In the genomic region with DNA sequence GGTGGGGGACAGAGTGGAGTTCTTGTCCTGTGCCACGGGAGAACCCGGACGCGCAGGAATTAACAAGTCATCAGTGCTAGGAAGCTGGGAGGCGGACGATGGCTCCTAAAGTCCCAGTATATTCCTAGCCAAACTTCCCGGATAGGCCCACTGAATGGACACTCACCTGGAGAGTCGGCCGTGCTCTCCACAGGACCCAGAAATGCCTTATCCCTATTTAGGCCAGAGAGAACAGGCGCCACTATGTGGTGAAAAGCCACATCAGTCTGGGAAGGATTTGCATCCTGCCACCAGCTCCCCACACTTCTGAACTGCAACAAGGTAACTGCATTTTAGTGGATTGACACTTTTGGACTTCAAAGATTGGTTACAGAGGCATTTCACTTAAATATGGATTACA, we compare ENCODE assay signal across 8 cellular contexts. TPM values are rescaled to one million over a fixed set of nuclear protein-coding genes. Genes with fewer than 3 reads are reported as not detected.
DNase-seq lines count a peak whose midpoint lies in the region; ATAC-seq lines count a peak whose summit lies in the region.

No MANE protein-coding gene starts in this region.

- H4K91ac ChIP-seq in mesenchymal stem cell (ENCODE audit: low read length) = no peak overlapping the region

- H3K4me1 Mint-ChIP-seq in activated T-cell treated with anti-CD3 and anti-CD28 coated beads, Interleukin-2, amount 50 U/mL, for 72 hours (ENCODE audit: low read depth) = peaks cover 8% of the 10 kb centered on the region

- no peak overlapping the region for H3K14ac ChIP-seq in mesenchymal stem cell (ENCODE audit: low read length in 2 of 2)

- peaks cover 10% of the 10 kb centered on the region for H3K27me3 Mint-ChIP-seq in activated T-cell treated with anti-CD3 and anti-CD28 coated beads, Interleukin-2, amount 50 U/mL, for 72 hours (ENCODE audit: low read depth)

- no peak overlapping the region for H3K18ac ChIP-seq in mesenchymal stem cell (ENCODE audit: low read depth in 1 of 2, low read length in 2 of 2)

- no peak overlapping the region for H4K8ac ChIP-seq in mesenchymal stem cell (ENCODE audit: low read length)

- H3K27ac ChIP-seq in mesenchymal stem cell (ENCODE audit: low read length, poor library complexity, severe bottlenecking) = no peak overlapping the region

- no peak overlapping the region for H2BK5ac ChIP-seq in mesenchymal stem cell (ENCODE audit: low read depth, low read length, poor library complexity, severe bottlenecking)

- H2BK12ac ChIP-seq in mesenchymal stem cell (ENCODE audit: low read length in 2 of 2) = no peak overlapping the region

- H3K79me1 ChIP-seq in mesenchymal stem cell (replicated peaks; ENCODE audit: low read length, poor library complexity, severe bottlenecking) = no peaks in the 10 kb centered on the region

- no peak overlapping the region for H2AFZ ChIP-seq in mesenchymal stem cell (ENCODE audit: low read depth, low read length)

- H3K36me3 Mint-ChIP-seq in activated T-cell treated with anti-CD3 and anti-CD28 coated beads, Interleukin-2, amount 50 U/mL, for 72 hours (ENCODE audit: insufficient read depth in 2 of 2) = peaks cover 0 to under 1% of the 10 kb centered on the region in 2 donors

- no peak overlapping the region for H3K27ac Mint-ChIP-seq in activated T-cell treated with anti-CD3 and anti-CD28 coated beads, Interleukin-2, amount 50 U/mL, for 72 hours

- no peak overlapping the region for H2AK5ac ChIP-seq in mesenchymal stem cell (ENCODE audit: low read length, severe bottlenecking)

- no peaks in the 10 kb centered on the region for H3K36me3 ChIP-seq in mesenchymal stem cell (ENCODE audit: control insufficient read depth in 1 of 2, insufficient read depth in 2 of 2, low read depth in 1 of 2, low read length in 2 of 2)

- peak overlapping the region in 1 of 2 experiments; percentile 93 for H3K4me3 ChIP-seq in mesenchymal stem cell (ENCODE audit: insufficient read depth in 1 of 2, low read depth in 1 of 2, low read length in 2 of 2)

- H3K4me2 ChIP-seq in mesenchymal stem cell (ENCODE audit: low read length, poor library complexity, severe bottlenecking) = peak overlapping the region; percentile 31

- DNase-seq in activated T-cell treated with anti-CD3 and anti-CD28 coated beads, Interleukin-2, amount 50 U/mL, for 72 hours = no peak
- no peak for DNase-seq in activated T-cell treated with anti-CD3 and anti-CD28 coated beads, Interleukin-2, amount 50 U/mL, for 48 hours
- DNase-seq in NCI-H748 treated with DMSO at 0.1 percent for 48 hours (lab: John Stamatoyannopoulos, UW) (peak; percentile 50), dermis microvascular lymphatic vessel endothelial cell (ENCODE audit: low read depth in 2 of 2) (peak; percentile 15 to 55), mesenchymal stem cell (peak; percentile 16), NCI-H524 treated with DMSO at 0.1 percent for 48 hours (lab: John Stamatoyannopoulos, UW) (no peak), GDM1 (lab: John Stamatoyannopoulos, UW) (no peak)

- H3K4me1 ChIP-seq in mesenchymal stem cell (ENCODE audit: control insufficient read depth, insufficient read depth, low read depth, low read length) = peaks cover 4% of the 10 kb centered on the region

- H3K4me3 Mint-ChIP-seq in activated T-cell treated with anti-CD3 and anti-CD28 coated beads, Interleukin-2, amount 50 U/mL, for 72 hours = peak overlapping the region; percentile 86 to 87

- H2BK15ac ChIP-seq in mesenchymal stem cell (ENCODE audit: low read depth, poor library complexity, severe bottlenecking) = no peak overlapping the region

- ATAC-seq in activated T-cell treated with anti-CD3 and anti-CD28 coated beads, Interleukin-2, amount 50 U/mL, for 72 hours (replicated peaks in 1 of 2) = no peak
- no peak for ATAC-seq in HG02571 (IDR thresholded peaks at IDR 0.05; ENCODE audit: unreplicated experiment)

- H3K9ac ChIP-seq in mesenchymal stem cell (ENCODE audit: low read length) = peak overlapping the region; percentile 70

- no peak overlapping the region for H3K23ac ChIP-seq in mesenchymal stem cell (ENCODE audit: low read length in 2 of 2)

- no peaks in the 10 kb centered on the region for H3K27me3 ChIP-seq in mesenchymal stem cell (ENCODE audit: control insufficient read depth in 1 of 2, insufficient read depth in 1 of 2, low read length in 2 of 2)

- WGBS in mesenchymal stem cell = 39% methylated on average over 10 of the region's 10 CpGs

- no peak overlapping the region for H2BK120ac ChIP-seq in mesenchymal stem cell (ENCODE audit: low read depth, low read length)

- H3K4ac ChIP-seq in mesenchymal stem cell (ENCODE audit: low read depth in 1 of 2, low read length in 2 of 2) = no peak overlapping the region

- H3K9me3 ChIP-seq in mesenchymal stem cell (ENCODE audit: control insufficient read depth, low read length) = peaks cover under 1% of the 10 kb centered on the region

- no peaks in the 10 kb centered on the region for H3K9me3 Mint-ChIP-seq in activated T-cell treated with anti-CD3 and anti-CD28 coated beads, Interleukin-2, amount 50 U/mL, for 72 hours

RNA-seq across cellular contexts. Expression of a gene that starts 1.1 kb away (rescaled TPM):
- total RNA-seq in activated T-cell treated with anti-CD3 and anti-CD28 coated beads, Interleukin-2, amount 50 U/mL, for 72 hours = not detected
- not detected in 2 replicates for total RNA-seq in dermis microvascular lymphatic vessel endothelial cell
- polyA plus RNA-seq in mesenchymal stem cell (2013, experiment 1 of 2) = not detected
- 0.15 TPM for polyA plus RNA-seq in mesenchymal stem cell (2013, experiment 2 of 2)

Comparison
In these comparisons a context has a peak if more than half of its experiments do, and no peak if none do; other contexts are left out.
1. DNase-seq: peak in NCI-H748 treated with DMSO at 0.1 percent for 48 hours (single experiment), dermis microvascular lymphatic vessel endothelial cell (2 of 2) and mesenchymal stem cell (single experiment); none in activated T-cell treated with anti-CD3 and anti-CD28 coated beads, Interleukin-2, amount 50 U/mL, for 72 hours (0 of 2), activated T-cell treated with anti-CD3 and anti-CD28 coated beads, Interleukin-2, amount 50 U/mL, for 48 hours (0 of 2), NCI-H524 treated with DMSO at 0.1 percent for 48 hours (single experiment) and GDM1 (single experiment).